1 cellular context compared by ENCODE assay signal in the genomic region with DNA sequence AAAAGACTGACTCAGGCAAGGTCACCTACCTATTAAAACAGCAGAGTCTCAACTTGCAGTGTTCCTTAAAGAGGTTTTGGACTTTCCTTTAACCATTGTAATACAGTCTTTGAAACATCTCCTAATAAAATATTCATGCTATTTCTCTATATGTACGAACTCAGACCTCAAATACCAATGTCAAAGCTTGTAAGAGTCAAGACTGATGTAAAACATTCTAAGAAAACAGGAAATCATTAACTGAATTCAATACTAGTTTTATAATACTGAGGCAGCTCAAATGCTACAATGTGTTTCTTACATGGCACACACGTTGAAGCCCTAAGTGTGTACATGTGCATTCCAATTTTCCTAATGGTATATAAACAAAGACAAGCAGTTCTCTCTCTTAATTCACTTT.
TF ChIP-seq lines count a peak whose summit lies in the region.

No MANE protein-coding gene starts in this region.

TF ChIP-seq in GM23338, 12 proteins besides CTCF, POLR2A, EP300 and RAD21:
- TF ChIP-seq JUNB (IDR thresholded peaks at IDR 0.05; ENCODE audit: unreplicated experiment), result no peak
- TF ChIP-seq CREB1 (CRISPR knock-in tag; IDR thresholded peaks at IDR 0.05; ENCODE audit: low read depth), result no peak
- TF ChIP-seq POLR2AphosphoS5 (IDR thresholded peaks at IDR 0.05; ENCODE audit: low read depth), result no peak
- TF ChIP-seq EZH2 (IDR thresholded peaks at IDR 0.05; ENCODE audit: low read depth, unreplicated experiment), result no peak
- no peak for TF ChIP-seq ZNF331 (CRISPR knock-in tag; IDR thresholded peaks at IDR 0.05; ENCODE audit: low read depth)
- TF ChIP-seq, protein P1, sequence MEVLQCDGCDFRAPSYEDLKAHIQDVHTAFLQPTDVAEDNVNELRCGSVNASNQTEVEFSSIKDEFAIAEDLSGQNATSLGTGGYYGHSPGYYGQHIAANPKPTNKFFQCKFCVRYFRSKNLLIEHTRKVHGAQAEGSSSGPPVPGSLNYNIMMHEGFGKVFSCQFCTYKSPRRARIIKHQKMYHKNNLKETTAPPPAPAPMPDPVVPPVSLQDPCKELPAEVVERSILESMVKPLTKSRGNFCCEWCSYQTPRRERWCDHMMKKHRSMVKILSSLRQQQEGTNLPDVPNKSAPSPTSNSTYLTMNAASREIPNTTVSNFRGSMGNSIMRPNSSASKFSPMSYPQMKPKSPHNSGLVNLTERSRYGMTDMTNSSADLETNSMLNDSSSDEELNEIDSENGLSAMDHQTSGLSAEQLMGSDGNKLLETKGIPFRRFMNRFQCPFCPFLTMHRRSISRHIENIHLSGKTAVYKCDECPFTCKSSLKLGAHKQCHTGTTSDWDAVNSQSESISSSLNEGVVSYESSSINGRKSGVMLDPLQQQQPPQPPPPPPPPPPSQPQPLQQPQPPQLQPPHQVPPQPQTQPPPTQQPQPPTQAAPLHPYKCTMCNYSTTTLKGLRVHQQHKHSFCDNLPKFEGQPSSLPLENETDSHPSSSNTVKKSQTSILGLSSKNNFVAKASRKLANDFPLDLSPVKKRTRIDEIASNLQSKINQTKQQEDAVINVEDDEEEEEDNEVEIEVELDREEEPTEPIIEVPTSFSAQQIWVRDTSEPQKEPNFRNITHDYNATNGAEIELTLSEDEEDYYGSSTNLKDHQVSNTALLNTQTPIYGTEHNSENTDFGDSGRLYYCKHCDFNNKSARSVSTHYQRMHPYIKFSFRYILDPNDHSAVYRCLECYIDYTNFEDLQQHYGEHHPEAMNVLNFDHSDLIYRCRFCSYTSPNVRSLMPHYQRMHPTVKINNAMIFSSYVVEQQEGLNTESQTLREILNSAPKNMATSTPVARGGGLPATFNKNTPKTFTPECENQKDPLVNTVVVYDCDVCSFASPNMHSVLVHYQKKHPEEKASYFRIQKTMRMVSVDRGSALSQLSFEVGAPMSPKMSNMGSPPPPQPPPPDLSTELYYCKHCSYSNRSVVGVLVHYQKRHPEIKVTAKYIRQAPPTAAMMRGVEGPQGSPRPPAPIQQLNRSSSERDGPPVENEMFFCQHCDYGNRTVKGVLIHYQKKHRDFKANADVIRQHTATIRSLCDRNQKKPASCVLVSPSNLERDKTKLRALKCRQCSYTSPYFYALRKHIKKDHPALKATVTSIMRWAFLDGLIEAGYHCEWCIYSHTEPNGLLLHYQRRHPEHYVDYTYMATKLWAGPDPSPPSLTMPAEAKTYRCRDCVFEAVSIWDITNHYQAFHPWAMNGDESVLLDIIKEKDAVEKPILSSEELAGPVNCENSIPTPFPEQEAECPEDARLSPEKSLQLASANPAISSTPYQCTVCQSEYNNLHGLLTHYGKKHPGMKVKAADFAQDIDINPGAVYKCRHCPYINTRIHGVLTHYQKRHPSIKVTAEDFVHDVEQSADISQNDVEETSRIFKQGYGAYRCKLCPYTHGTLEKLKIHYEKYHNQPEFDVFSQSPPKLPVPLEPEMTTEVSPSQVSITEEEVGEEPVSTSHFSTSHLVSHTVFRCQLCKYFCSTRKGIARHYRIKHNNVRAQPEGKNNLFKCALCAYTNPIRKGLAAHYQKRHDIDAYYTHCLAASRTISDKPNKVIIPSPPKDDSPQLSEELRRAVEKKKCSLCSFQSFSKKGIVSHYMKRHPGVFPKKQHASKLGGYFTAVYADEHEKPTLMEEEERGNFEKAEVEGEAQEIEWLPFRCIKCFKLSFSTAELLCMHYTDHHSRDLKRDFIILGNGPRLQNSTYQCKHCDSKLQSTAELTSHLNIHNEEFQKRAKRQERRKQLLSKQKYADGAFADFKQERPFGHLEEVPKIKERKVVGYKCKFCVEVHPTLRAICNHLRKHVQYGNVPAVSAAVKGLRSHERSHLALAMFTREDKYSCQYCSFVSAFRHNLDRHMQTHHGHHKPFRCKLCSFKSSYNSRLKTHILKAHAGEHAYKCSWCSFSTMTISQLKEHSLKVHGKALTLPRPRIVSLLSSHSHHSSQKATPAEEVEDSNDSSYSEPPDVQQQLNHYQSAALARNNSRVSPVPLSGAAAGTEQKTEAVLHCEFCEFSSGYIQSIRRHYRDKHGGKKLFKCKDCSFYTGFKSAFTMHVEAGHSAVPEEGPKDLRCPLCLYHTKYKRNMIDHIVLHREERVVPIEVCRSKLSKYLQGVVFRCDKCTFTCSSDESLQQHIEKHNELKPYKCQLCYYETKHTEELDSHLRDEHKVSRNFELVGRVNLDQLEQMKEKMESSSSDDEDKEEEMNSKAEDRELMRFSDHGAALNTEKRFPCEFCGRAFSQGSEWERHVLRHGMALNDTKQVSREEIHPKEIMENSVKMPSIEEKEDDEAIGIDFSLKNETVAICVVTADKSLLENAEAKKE (CRISPR knock-in tag; IDR thresholded peaks at IDR 0.05), result no peak
- TF ChIP-seq EZH2phosphoT487 (IDR thresholded peaks at IDR 0.05; ENCODE audit: unreplicated experiment), result no peak
- TF ChIP-seq NANOG (IDR thresholded peaks at IDR 0.05; ENCODE audit: borderline replicate concordance), result no peak
- TF ChIP-seq, protein P2, sequence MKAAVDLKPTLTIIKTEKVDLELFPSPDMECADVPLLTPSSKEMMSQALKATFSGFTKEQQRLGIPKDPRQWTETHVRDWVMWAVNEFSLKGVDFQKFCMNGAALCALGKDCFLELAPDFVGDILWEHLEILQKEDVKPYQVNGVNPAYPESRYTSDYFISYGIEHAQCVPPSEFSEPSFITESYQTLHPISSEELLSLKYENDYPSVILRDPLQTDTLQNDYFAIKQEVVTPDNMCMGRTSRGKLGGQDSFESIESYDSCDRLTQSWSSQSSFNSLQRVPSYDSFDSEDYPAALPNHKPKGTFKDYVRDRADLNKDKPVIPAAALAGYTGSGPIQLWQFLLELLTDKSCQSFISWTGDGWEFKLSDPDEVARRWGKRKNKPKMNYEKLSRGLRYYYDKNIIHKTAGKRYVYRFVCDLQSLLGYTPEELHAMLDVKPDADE (IDR thresholded peaks at IDR 0.05), result no peak
- TF ChIP-seq ZNF114 (CRISPR knock-in tag; IDR thresholded peaks at IDR 0.05), result no peak
- no peak for TF ChIP-seq STAT1 (IDR thresholded peaks at IDR 0.05; ENCODE audit: unreplicated experiment)
- TF ChIP-seq, protein P3, sequence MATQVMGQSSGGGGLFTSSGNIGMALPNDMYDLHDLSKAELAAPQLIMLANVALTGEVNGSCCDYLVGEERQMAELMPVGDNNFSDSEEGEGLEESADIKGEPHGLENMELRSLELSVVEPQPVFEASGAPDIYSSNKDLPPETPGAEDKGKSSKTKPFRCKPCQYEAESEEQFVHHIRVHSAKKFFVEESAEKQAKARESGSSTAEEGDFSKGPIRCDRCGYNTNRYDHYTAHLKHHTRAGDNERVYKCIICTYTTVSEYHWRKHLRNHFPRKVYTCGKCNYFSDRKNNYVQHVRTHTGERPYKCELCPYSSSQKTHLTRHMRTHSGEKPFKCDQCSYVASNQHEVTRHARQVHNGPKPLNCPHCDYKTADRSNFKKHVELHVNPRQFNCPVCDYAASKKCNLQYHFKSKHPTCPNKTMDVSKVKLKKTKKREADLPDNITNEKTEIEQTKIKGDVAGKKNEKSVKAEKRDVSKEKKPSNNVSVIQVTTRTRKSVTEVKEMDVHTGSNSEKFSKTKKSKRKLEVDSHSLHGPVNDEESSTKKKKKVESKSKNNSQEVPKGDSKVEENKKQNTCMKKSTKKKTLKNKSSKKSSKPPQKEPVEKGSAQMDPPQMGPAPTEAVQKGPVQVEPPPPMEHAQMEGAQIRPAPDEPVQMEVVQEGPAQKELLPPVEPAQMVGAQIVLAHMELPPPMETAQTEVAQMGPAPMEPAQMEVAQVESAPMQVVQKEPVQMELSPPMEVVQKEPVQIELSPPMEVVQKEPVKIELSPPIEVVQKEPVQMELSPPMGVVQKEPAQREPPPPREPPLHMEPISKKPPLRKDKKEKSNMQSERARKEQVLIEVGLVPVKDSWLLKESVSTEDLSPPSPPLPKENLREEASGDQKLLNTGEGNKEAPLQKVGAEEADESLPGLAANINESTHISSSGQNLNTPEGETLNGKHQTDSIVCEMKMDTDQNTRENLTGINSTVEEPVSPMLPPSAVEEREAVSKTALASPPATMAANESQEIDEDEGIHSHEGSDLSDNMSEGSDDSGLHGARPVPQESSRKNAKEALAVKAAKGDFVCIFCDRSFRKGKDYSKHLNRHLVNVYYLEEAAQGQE (IDR thresholded peaks at IDR 0.05; ENCODE audit: unreplicated experiment), result no peak
